In the genomic region with DNA sequence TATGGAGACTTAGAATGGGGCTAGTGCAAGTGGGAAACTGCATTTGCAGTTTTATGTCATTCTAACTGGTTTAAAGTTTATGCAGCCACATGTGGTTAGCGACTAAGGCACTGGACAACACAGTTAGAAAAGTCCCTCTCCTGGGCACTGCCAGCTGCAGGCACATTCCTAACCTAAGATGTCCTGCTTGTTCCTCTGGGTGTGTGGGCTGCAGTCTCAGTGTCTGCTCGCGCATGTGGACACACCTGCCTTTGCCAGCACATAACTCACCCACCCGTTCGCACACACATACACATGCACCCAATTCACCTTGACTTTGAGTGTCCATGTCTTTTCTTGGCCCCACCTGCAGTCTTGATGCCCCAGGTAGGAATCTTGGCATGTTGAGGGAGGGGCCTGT, we compare ENCODE assay signal across 22 cellular contexts. TPM values are rescaled to one million over a fixed set of nuclear protein-coding genes. Genes with fewer than 3 reads are reported as not detected.
DNase-seq lines count a peak whose midpoint lies in the region; ATAC-seq and TF ChIP-seq lines count a peak whose summit lies in the region.
"Had no signal": no experiment of that assay in that cellular context is flagged by ENCODE, and none has a peak within 500 bp of the region (broad histone marks: within the 10 kb centered on the region; RNA-seq: fewer than 3 reads in every experiment).

No MANE protein-coding gene starts in this region.

- H4K12ac ChIP-seq in trophoblast cell (ENCODE audit: low read depth, low read length) = no peak overlapping the region

- H3K27ac Mint-ChIP-seq in activated naive CD8-positive, alpha-beta T cell treated with anti-CD3 and anti-CD28 coated beads, Interleukin-2, amount 50 U/mL, for 24 hours = no peak overlapping the region
- no peak overlapping the region for H3K27ac Mint-ChIP-seq in activated naive CD8-positive, alpha-beta T cell treated with anti-CD3 and anti-CD28 coated beads for 36 hours
- H3K27ac Mint-ChIP-seq in stimulated activated effector memory CD8-positive, alpha-beta T cell treated with anti-CD3 and anti-CD28 coated beads, Interleukin-12 subunit alpha, Interleukin-12 subunit beta, amount 100 ng/mL, for 72 hours = no peak overlapping the region
- H3K27ac Mint-ChIP-seq: CD14-positive monocyte; CD4-positive, alpha-beta memory T cell; GM23338; HFFc6 had no signal

- peaks cover 4% of the 10 kb centered on the region for H3K27me3 Mint-ChIP-seq in activated naive CD8-positive, alpha-beta T cell treated with anti-CD3 and anti-CD28 coated beads, Interleukin-2, amount 50 U/mL, for 24 hours
- H3K27me3 Mint-ChIP-seq in activated naive CD8-positive, alpha-beta T cell treated with anti-CD3 and anti-CD28 coated beads for 36 hours = peaks cover 3% of the 10 kb centered on the region

- H3K4me1 Mint-ChIP-seq in activated naive CD8-positive, alpha-beta T cell treated with anti-CD3 and anti-CD28 coated beads, Interleukin-2, amount 50 U/mL, for 24 hours = no peaks in the 10 kb centered on the region
- no peaks in the 10 kb centered on the region for H3K4me1 Mint-ChIP-seq in activated naive CD8-positive, alpha-beta T cell treated with anti-CD3 and anti-CD28 coated beads for 36 hours
- H3K4me1 Mint-ChIP-seq in stimulated activated effector memory CD8-positive, alpha-beta T cell treated with anti-CD3 and anti-CD28 coated beads, Interleukin-12 subunit alpha, Interleukin-12 subunit beta, amount 100 ng/mL, for 72 hours = no peaks in the 10 kb centered on the region
- H3K4me1 Mint-ChIP-seq: CD14-positive monocyte had no signal

- no peak overlapping the region for H3K4me3 Mint-ChIP-seq in activated naive CD8-positive, alpha-beta T cell treated with anti-CD3 and anti-CD28 coated beads, Interleukin-2, amount 50 U/mL, for 24 hours
- no peak overlapping the region for H3K4me3 Mint-ChIP-seq in activated naive CD8-positive, alpha-beta T cell treated with anti-CD3 and anti-CD28 coated beads for 36 hours
- no peak overlapping the region for H3K4me3 Mint-ChIP-seq in stimulated activated effector memory CD8-positive, alpha-beta T cell treated with anti-CD3 and anti-CD28 coated beads, Interleukin-12 subunit alpha, Interleukin-12 subunit beta, amount 100 ng/mL, for 72 hours
- H3K4me3 Mint-ChIP-seq: CD14-positive monocyte; CD4-positive, alpha-beta memory T cell; GM23338; HFFc6 had no signal

- no peak for DNase-seq in activated naive CD8-positive, alpha-beta T cell treated with anti-CD3 and anti-CD28 coated beads, Interleukin-2, amount 50 U/mL, for 24 hours
- DNase-seq in activated naive CD8-positive, alpha-beta T cell treated with anti-CD3 and anti-CD28 coated beads for 36 hours = no peak
- DNase-seq in trophoblast cell = no peak
- no peak for DNase-seq in stimulated activated effector memory CD8-positive, alpha-beta T cell treated with anti-CD3 and anti-CD28 coated beads, Interleukin-12 subunit alpha, Interleukin-12 subunit beta, amount 100 ng/mL, for 72 hours (ENCODE audit: low spot score in 2 of 2)
- DNase-seq in NOMO-1 treated with DMSO at 0.1 percent for 48 hours (lab: John Stamatoyannopoulos, UW; ENCODE audit: unreplicated experiment) = no peak
- DNase-seq in body of pancreas = no peak
- DNase-seq: 8988T; CD4-positive, alpha-beta memory T cell; DMS153; DMS79; GDM1; H7; HFFc6 had no signal

- no peak overlapping the region for H3K4me2 ChIP-seq in trophoblast cell (ENCODE audit: low read length)
- H3K4me2 ChIP-seq: BLaER1, GM23338 had no signal

- TF ChIP-seq POLR2A in body of pancreas (IDR thresholded peaks at IDR 0.05) = no peak

- H3K9me3 Mint-ChIP-seq in activated naive CD8-positive, alpha-beta T cell treated with anti-CD3 and anti-CD28 coated beads, Interleukin-2, amount 50 U/mL, for 24 hours = no peaks in the 10 kb centered on the region
- H3K9me3 Mint-ChIP-seq in activated naive CD8-positive, alpha-beta T cell treated with anti-CD3 and anti-CD28 coated beads for 36 hours = no peaks in the 10 kb centered on the region
- H3K9me3 Mint-ChIP-seq in stimulated activated effector memory CD8-positive, alpha-beta T cell treated with anti-CD3 and anti-CD28 coated beads, Interleukin-12 subunit alpha, Interleukin-12 subunit beta, amount 100 ng/mL, for 72 hours = no peaks in the 10 kb centered on the region

- no peak overlapping the region for H4K8ac ChIP-seq in trophoblast cell (ENCODE audit: low read depth, low read length)

- H2AFZ ChIP-seq in trophoblast cell (ENCODE audit: insufficient read depth, low read length, poor library complexity) = no peak overlapping the region
- H2AFZ ChIP-seq: GM23338 had no signal

- H3K79me1 ChIP-seq in trophoblast cell (ENCODE audit: low read length) = no peaks in the 10 kb centered on the region

- WGBS in trophoblast cell (ENCODE audit: extremely low coverage, insufficient coverage, insufficient read length) = no CpG with 5 or more reads among the region's 5 CpGs
- WGBS in body of pancreas, 2 donors = 82 to 89% methylated on average over 5 of the region's 5 CpGs

- no peak overlapping the region for H4K91ac ChIP-seq in trophoblast cell (ENCODE audit: low read depth, low read length)

- no peak for TF ChIP-seq CTCF in body of pancreas (IDR thresholded peaks at IDR 0.05)

- H2BK5ac ChIP-seq in trophoblast cell (ENCODE audit: low read depth, low read length, poor library complexity) = no peak overlapping the region

- no peak overlapping the region for H3K9ac ChIP-seq in trophoblast cell (ENCODE audit: low read length)
- H3K9ac ChIP-seq: BLaER1 had no signal

- no peak overlapping the region for H3K14ac ChIP-seq in trophoblast cell (ENCODE audit: low read length)

- H3K4ac ChIP-seq in trophoblast cell (ENCODE audit: low read depth, low read length) = no peak overlapping the region

- H3K27ac ChIP-seq in trophoblast cell (ENCODE audit: low read depth, low read length) (no peak overlapping the region), body of pancreas (no peak overlapping the region)
- H3K27ac ChIP-seq: BLaER1, HL-60 had no signal

- H3K36me3 ChIP-seq in trophoblast cell (ENCODE audit: control insufficient read depth in 1 of 2, insufficient read depth in 2 of 2, low read length in 2 of 2) = no peaks in the 10 kb centered on the region
- H3K36me3 ChIP-seq in body of pancreas (replicated peaks in 1 of 2; ENCODE audit: insufficient read depth in 1 of 2, low read depth in 2 of 2) = no peaks in the 10 kb centered on the region
- H3K36me3 ChIP-seq: BLaER1 had no signal

- H3K79me2 ChIP-seq in trophoblast cell (ENCODE audit: control insufficient read depth, insufficient read depth, low read length, poor library complexity) = no peaks in the 10 kb centered on the region

- H3K4me1 ChIP-seq in trophoblast cell (ENCODE audit: control insufficient read depth in 1 of 2, insufficient read depth in 2 of 2, low read length in 2 of 2) (no peaks in the 10 kb centered on the region), body of pancreas (no peaks in the 10 kb centered on the region)
- H3K4me1 ChIP-seq: BLaER1 had no signal

- H3K9me3 ChIP-seq in trophoblast cell (ENCODE audit: insufficient read depth, low read depth, low read length) (no peaks in the 10 kb centered on the region), body of pancreas (no peaks in the 10 kb centered on the region)
- H3K9me3 ChIP-seq: BLaER1 had no signal

- H2BK12ac ChIP-seq in trophoblast cell (ENCODE audit: low read length) = no peak overlapping the region

- H3K23ac ChIP-seq in trophoblast cell (ENCODE audit: low read length) = no peak overlapping the region

- no peak overlapping the region for H2BK120ac ChIP-seq in trophoblast cell (ENCODE audit: insufficient read depth, low read length, poor library complexity)

- no peaks in the 10 kb centered on the region for H3K27me3 ChIP-seq in trophoblast cell (ENCODE audit: insufficient read depth, low read length)
- no peaks in the 10 kb centered on the region for H3K27me3 ChIP-seq in body of pancreas
- H3K27me3 ChIP-seq: BLaER1 had no signal

- intact Hi-C loops in body of pancreas (cut with DNase I) = no loop called here

- peak overlapping the region; percentile 12 for H3K4me3 ChIP-seq in trophoblast cell (ENCODE audit: low read depth, low read length)
- H3K4me3 ChIP-seq in body of pancreas = no peak overlapping the region
- H3K4me3 ChIP-seq: BLaER1, GM23338 had no signal

- peak; percentile 33 for ATAC-seq in activated naive CD8-positive, alpha-beta T cell treated with anti-CD3 and anti-CD28 coated beads, Interleukin-2, amount 50 U/mL, for 24 hours
- peak; percentile 26 for ATAC-seq in stimulated activated effector memory CD8-positive, alpha-beta T cell treated with anti-CD3 and anti-CD28 coated beads, Interleukin-12 subunit alpha, Interleukin-12 subunit beta, amount 100 ng/mL, for 72 hours
- ATAC-seq in GM19467 (IDR thresholded peaks at IDR 0.05; ENCODE audit: unreplicated experiment) = no peak
- ATAC-seq in body of pancreas = no peak
- ATAC-seq: GM23338, HCT116 had no signal

- H3K36me3 Mint-ChIP-seq in activated naive CD8-positive, alpha-beta T cell treated with anti-CD3 and anti-CD28 coated beads, Interleukin-2, amount 50 U/mL, for 24 hours (ENCODE audit: low read depth) = no peaks in the 10 kb centered on the region
- H3K36me3 Mint-ChIP-seq in activated naive CD8-positive, alpha-beta T cell treated with anti-CD3 and anti-CD28 coated beads for 36 hours = no peaks in the 10 kb centered on the region
- H3K36me3 Mint-ChIP-seq in stimulated activated effector memory CD8-positive, alpha-beta T cell treated with anti-CD3 and anti-CD28 coated beads, Interleukin-12 subunit alpha, Interleukin-12 subunit beta, amount 100 ng/mL, for 72 hours = no peaks in the 10 kb centered on the region
- H3K36me3 Mint-ChIP-seq: CD14-positive monocyte; CD4-positive, alpha-beta memory T cell had no signal

- H2AK5ac ChIP-seq in trophoblast cell (ENCODE audit: low read length) = no peak overlapping the region

- H3K18ac ChIP-seq in trophoblast cell (ENCODE audit: low read length) = no peak overlapping the region

RNA-seq across cellular contexts. Expression of a gene that starts 18.5 kb away (rescaled TPM):
- total RNA-seq in activated naive CD8-positive, alpha-beta T cell treated with anti-CD3 and anti-CD28 coated beads for 36 hours = not detected
- 0.04 and 0.08 TPM in 2 replicates for polyA plus RNA-seq in trophoblast cell (2013)
- not detected for total RNA-seq in body of pancreas
- total RNA-seq: A673; CD4-positive, alpha-beta memory T cell; HFFc6; HT1080 had no signal
- polyA plus RNA-seq: AG04450; CD14-positive monocyte; CD4-positive, alpha-beta memory T cell had no signal

Comparison
In these comparisons a context has a peak if more than half of its experiments do, and no peak if none do; other contexts are left out.
1. ATAC-seq: peak in activated naive CD8-positive, alpha-beta T cell treated with anti-CD3 and anti-CD28 coated beads, Interleukin-2, amount 50 U/mL, for 24 hours (single experiment) and stimulated activated effector memory CD8-positive, alpha-beta T cell treated with anti-CD3 and anti-CD28 coated beads, Interleukin-12 subunit alpha, Interleukin-12 subunit beta, amount 100 ng/mL, for 72 hours (single experiment); none in GM19467 (single experiment) and body of pancreas (single experiment).